In genomic region chr6:18634912-18635311, GRCh38 we compare ENCODE assay signal across 32 cellular contexts.
"Had no signal": no experiment of that assay in that cellular context is flagged by ENCODE, and none has a peak within 500 bp of the region (broad histone marks: within the 10 kb centered on the region; RNA-seq: fewer than 3 reads in every experiment).

No MANE protein-coding gene starts in this region.

- H3K4me2 ChIP-seq: PC-9, SK-N-SH had no signal

- H3K4me1 ChIP-seq: SJSA1 had no signal

- H2AFZ ChIP-seq: PC-9 had no signal

- DNase-seq: Kasumi-1, MG63, NCI-H1048, NCI-H1092 treated with DMSO at 0.1 percent for 48 hours, NCI-H1105 treated with DMSO at 0.1 percent for 48 hours, NCI-H1417, NCI-H1436, NCI-H146, NCI-H1694, NCI-H187, NCI-H1930, NCI-H2029 treated with DMSO at 0.1 percent for 48 hours, NCI-H2081 treated with DMSO at 0.1 percent for 48 hours, NCI-H2107, NCI-H2171, NCI-H226, NCI-H446 treated with DMSO at 0.1 percent for 48 hours, NCI-H510A, NCI-H524, NCI-H526, NCI-H69, NCI-H748 treated with DMSO at 0.1 percent for 48 hours, NCI-H82, PC-9, SHP77, SIG-M5, SK-N-SH, SW 1271 had no signal

- H3K27ac ChIP-seq: PC-9, RWPE1, SJSA1 had no signal

- H3K9ac ChIP-seq: SK-N-SH had no signal

- H3K27me3 ChIP-seq: MG63 had no signal

- H3K9me2 ChIP-seq: SK-N-SH had no signal

- H3K9me3 ChIP-seq: MG63, SK-N-SH had no signal

- H3K36me3 ChIP-seq: MG63, SJSA1 had no signal

- H3K4me3 ChIP-seq: MG63, PC-9, SJSA1 had no signal

- ATAC-seq: Panc1, Right ventricle myocardium inferior had no signal
